Comparison of ENCODE assay signal across 8 cellular contexts in genomic region chr10:99328579-99329237, GRCh38. TPM values are rescaled to one million over a fixed set of nuclear protein-coding genes. Genes with fewer than 3 reads are reported as not detected.
DNase-seq lines count a peak whose midpoint lies in the region; ATAC-seq, FAIRE-seq and TF ChIP-seq lines count a peak whose summit lies in the region.

No MANE protein-coding gene starts in this region.

- no peak overlapping the region for H2BK20ac ChIP-seq in IMR-90 (ENCODE audit: low read depth, low read length)

- H3K4me1 Mint-ChIP-seq in CD4-positive, alpha-beta memory T cell = peaks cover 0 to 17% (median 8%) of the 10 kb centered on the region in 4 donors

- no peak overlapping the region for H3K14ac ChIP-seq in IMR-90 (replicated peaks; ENCODE audit: low read depth, low read length)

- peaks cover 26 to 36% of the 10 kb centered on the region in 2 donors for H3K27me3 Mint-ChIP-seq in CD4-positive, alpha-beta memory T cell

- H2BK120ac ChIP-seq in IMR-90 (ENCODE audit: low read depth, low read length) = no peak overlapping the region

- TF ChIP-seq RAD21 in IMR-90 (IDR thresholded peaks at IDR 0.05; ENCODE audit: low read length) = no peak

- H4K8ac ChIP-seq in IMR-90 (ENCODE audit: low read depth in 2 of 2, low read length in 2 of 2) = no peak overlapping the region

- H3K9me3 Mint-ChIP-seq in CD4-positive, alpha-beta memory T cell = peaks cover 0 to 5% (median 1%) of the 10 kb centered on the region in 8 donors

- TF ChIP-seq POLR2A in IMR-90 (IDR thresholded peaks at IDR 0.05; ENCODE audit: low read depth, low read length) (no peak), ovary (IDR thresholded peaks at IDR 0.05) (no peak), H54 (IDR thresholded peaks at IDR 0.05; ENCODE audit: low read depth, low read length) (no peak)

- no peaks in the 10 kb centered on the region for H3K79me1 ChIP-seq in IMR-90 (ENCODE audit: low read depth in 1 of 2, low read length in 2 of 2)

- CTCF ChIA-PET in CD4-positive, alpha-beta memory T cell (lab: Charles Lee; ENCODE audit: partially characterized antibody) = no interaction called here
- CTCF ChIA-PET in IMR-90 (lab: Yijun Ruan, JAX) = no interaction called here

- H3K23ac ChIP-seq in IMR-90 (ENCODE audit: low read depth, low read length) = no peak overlapping the region

- intact Hi-C loops in CD4-positive, alpha-beta memory T cell (cut with micrococcal nuclease) = no loop called here
- intact Hi-C loops in IMR-90 (cut with micrococcal nuclease) = no loop called here
- intact Hi-C loops in ovary (cut with DNase I) = no loop called here

- peak overlapping the region; percentile 18 for H2AK9ac ChIP-seq in IMR-90 (replicated peaks; ENCODE audit: low read depth, low read length, poor library complexity)

- no peak overlapping the region for H3K9ac ChIP-seq in IMR-90 (ENCODE audit: low read depth, low read length)

- H3K27ac ChIP-seq in CD4-positive, alpha-beta memory T cell (ENCODE audit: low read depth, low read length) = no peak overlapping the region
- H3K27ac ChIP-seq in IMR-90 (ENCODE audit: insufficient read depth, low read length) = no peak overlapping the region
- no peak overlapping the region for H3K27ac ChIP-seq in ovary

- in situ Hi-C loops in IMR-90 (cut with MboI; ENCODE audit: low sequenced_read_pairs) = no loop called here

- H2BK5ac ChIP-seq in IMR-90 (ENCODE audit: low read depth, low read length, poor library complexity, severe bottlenecking) = no peak overlapping the region

- no peak overlapping the region for H3K4me3 ChIP-seq in CD4-positive, alpha-beta memory T cell (ENCODE audit: low read length in 2 of 2)
- peak overlapping the region; percentile 23 for H3K4me3 ChIP-seq in IMR-90 (ENCODE audit: insufficient read depth, low read depth, low read length)
- H3K4me3 ChIP-seq in epithelial cell of esophagus (ENCODE audit: low read length) = peak overlapping the region; percentile 16
- H3K4me3 ChIP-seq in ovary = peak overlapping the region; percentile 46

- no TSS peak for BruUV-seq in IMR-90 (replicated peaks; lab: Mats Ljungman, UMichigan)

- H3K18ac ChIP-seq in IMR-90 (ENCODE audit: low read depth, low read length) = no peak overlapping the region

- peak overlapping the region; percentile 79 for H3K4me2 ChIP-seq in IMR-90 (ENCODE audit: low read depth, low read length)

- H4K5ac ChIP-seq in IMR-90 (ENCODE audit: low read depth, low read length) = no peak overlapping the region

- DNase-seq in CD4-positive, alpha-beta memory T cell = no peak
- DNase-seq in IMR-90 (peak; percentile 7), epithelial cell of esophagus (ENCODE audit: low read depth) (no peak), ovary (peak in 1 of 5 donors; percentile 35), NCI-H2029 treated with DMSO at 0.1 percent for 48 hours (lab: John Stamatoyannopoulos, UW) (no peak), H54 (ENCODE audit: insufficient read length, low spot score) (no peak), NCI-H1436 treated with DMSO at 0.1 percent for 48 hours (lab: John Stamatoyannopoulos, UW) (no peak)
- DNase-seq in activated effector memory CD4-positive, alpha-beta T cell treated with anti-CD3 and anti-CD28 coated beads, Interleukin-2, amount 50 U/mL, for 16 hours = no peak

- POLR2A ChIA-PET in CD4-positive, alpha-beta memory T cell (lab: Charles Lee; ENCODE audit: partially characterized antibody) = no interaction called here
- POLR2A ChIA-PET in IMR-90 (lab: Charles Lee; ENCODE audit: unreplicated experiment) = no interaction called here

- H3K4ac ChIP-seq in IMR-90 (ENCODE audit: low read depth, low read length) = no peak overlapping the region

- H3K9me1 ChIP-seq in IMR-90 (ENCODE audit: insufficient read depth, low read length) = no peaks in the 10 kb centered on the region

- dilution Hi-C loops in IMR-90 (cut with HindIII; ENCODE audit: low sequenced_read_pairs, unreplicated experiment) = no loop called here

- no peaks in the 10 kb centered on the region for H3K36me3 ChIP-seq in CD4-positive, alpha-beta memory T cell (ENCODE audit: insufficient read depth, low read length)
- H3K36me3 ChIP-seq in IMR-90 (ENCODE audit: control insufficient read depth, insufficient read depth, low read length) = no peaks in the 10 kb centered on the region
- no peaks in the 10 kb centered on the region for H3K36me3 ChIP-seq in ovary

- no peaks in the 10 kb centered on the region for H3K4me1 ChIP-seq in CD4-positive, alpha-beta memory T cell (ENCODE audit: insufficient read depth, low read length)
- H3K4me1 ChIP-seq in IMR-90 (ENCODE audit: control insufficient read depth, insufficient read depth, low read length) (peaks cover 2% of the 10 kb centered on the region; the same call in 1 of the 2 replicates), ovary (ENCODE audit: insufficient read depth) (peaks cover 11% of the 10 kb centered on the region)

- H3K9me3 ChIP-seq in CD4-positive, alpha-beta memory T cell (ENCODE audit: control insufficient read depth in 1 of 2, low read length in 2 of 2) = no peaks in the 10 kb centered on the region
- no peaks in the 10 kb centered on the region for H3K9me3 ChIP-seq in IMR-90 (ENCODE audit: control insufficient read depth, insufficient read depth, low read length)
- no peaks in the 10 kb centered on the region for H3K9me3 ChIP-seq in ovary

- H3K56ac ChIP-seq in IMR-90 (ENCODE audit: extremely low read depth, insufficient read depth, low read length) = no peak overlapping the region

- no peak overlapping the region for H3K27ac Mint-ChIP-seq in CD4-positive, alpha-beta memory T cell

- H3K36me3 Mint-ChIP-seq in CD4-positive, alpha-beta memory T cell = peaks cover 0 to 4% of the 10 kb centered on the region in 2 donors

- no peak overlapping the region; the same call in 2 of the 3 replicates for H2BK15ac ChIP-seq in IMR-90 (ENCODE audit: low read depth, low read length)

- H4K91ac ChIP-seq in IMR-90 (ENCODE audit: insufficient read depth, low read depth, low read length) = no peak overlapping the region

- H4K20me1 ChIP-seq in IMR-90 (ENCODE audit: insufficient read depth, low read length) = no peaks in the 10 kb centered on the region

- peaks cover 5% of the 10 kb centered on the region for H3K27me3 ChIP-seq in CD4-positive, alpha-beta memory T cell (ENCODE audit: insufficient read depth, low read length)
- H3K27me3 ChIP-seq in IMR-90 (ENCODE audit: control insufficient read depth, insufficient read depth, low read length) (peaks cover 20% of the 10 kb centered on the region), ovary (no peaks in the 10 kb centered on the region)

- no peak for ATAC-seq in IMR-90 (ENCODE audit: low read depth)

- TF ChIP-seq CTCF in IMR-90 (conservative IDR thresholded peaks at IDR 0.05; ENCODE audit: low read depth, low read length) (no peak), epithelial cell of esophagus (IDR thresholded peaks at IDR 0.05; ENCODE audit: insufficient read depth, low read depth, low read length, missing control alignments) (no peak), ovary (IDR thresholded peaks at IDR 0.05) (no peak)

- H3K4me3 Mint-ChIP-seq in CD4-positive, alpha-beta memory T cell = peak overlapping the region in 6 of 8 donors; percentile 39 to 73 (median 60)

- WGBS in IMR-90 (ENCODE audit: extremely low coverage in 2 of 2, insufficient read length in 1 of 2), 2 experiments = 13% methylated on average over 3 of the region's 16 CpGs; no CpG with 5 or more reads in 1 of the 2 experiments
- 28 to 33% (median 30%) methylated on average over 16 of the region's 16 CpGs for WGBS in ovary, 3 donors

- H2AK5ac ChIP-seq in IMR-90 (ENCODE audit: low read depth, low read length) = no peak overlapping the region

- H2AFZ ChIP-seq in IMR-90 (replicated peaks; ENCODE audit: low read length, poor library complexity) = peak overlapping the region; percentile 86

- no peak for FAIRE-seq in H54 (lab: Jason Lieb, UNC)

- TF ChIP-seq EP300 in ovary (IDR thresholded peaks at IDR 0.05) = no peak

TF ChIP-seq in IMR-90, 13 proteins besides CTCF, POLR2A, EP300 and RAD21 (continues in another document):
- TF ChIP-seq MAZ (IDR thresholded peaks at IDR 0.05; ENCODE audit: borderline replicate concordance, low read depth, low read length) = no peak
- TF ChIP-seq NFE2L2 (IDR thresholded peaks at IDR 0.05; ENCODE audit: low read depth, low read length) = no peak
- no peak for TF ChIP-seq FOS (IDR thresholded peaks at IDR 0.05; ENCODE audit: low read depth, low read length)
- TF ChIP-seq, protein P1, sequence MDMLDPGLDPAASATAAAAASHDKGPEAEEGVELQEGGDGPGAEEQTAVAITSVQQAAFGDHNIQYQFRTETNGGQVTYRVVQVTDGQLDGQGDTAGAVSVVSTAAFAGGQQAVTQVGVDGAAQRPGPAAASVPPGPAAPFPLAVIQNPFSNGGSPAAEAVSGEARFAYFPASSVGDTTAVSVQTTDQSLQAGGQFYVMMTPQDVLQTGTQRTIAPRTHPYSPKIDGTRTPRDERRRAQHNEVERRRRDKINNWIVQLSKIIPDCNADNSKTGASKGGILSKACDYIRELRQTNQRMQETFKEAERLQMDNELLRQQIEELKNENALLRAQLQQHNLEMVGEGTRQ (IDR thresholded peaks at IDR 0.05; ENCODE audit: low read depth, low read length) = no peak
- no peak for TF ChIP-seq SMC3 (IDR thresholded peaks at IDR 0.05; ENCODE audit: low read depth, low read length)
- TF ChIP-seq CHD1 (IDR thresholded peaks at IDR 0.05; ENCODE audit: low read depth, low read length) = no peak
- no peak for TF ChIP-seq RCOR1 (IDR thresholded peaks at IDR 0.05; ENCODE audit: insufficient replicate concordance, low read length)
- no peak for TF ChIP-seq CEBPB (IDR thresholded peaks at IDR 0.05; ENCODE audit: low read depth, low read length)
- no peak for TF ChIP-seq MAFK (IDR thresholded peaks at IDR 0.05; ENCODE audit: low read depth, low read length)
- TF ChIP-seq BHLHE40 (IDR thresholded peaks at IDR 0.05; ENCODE audit: low read depth, low read length) = no peak
- TF ChIP-seq, protein P2, sequence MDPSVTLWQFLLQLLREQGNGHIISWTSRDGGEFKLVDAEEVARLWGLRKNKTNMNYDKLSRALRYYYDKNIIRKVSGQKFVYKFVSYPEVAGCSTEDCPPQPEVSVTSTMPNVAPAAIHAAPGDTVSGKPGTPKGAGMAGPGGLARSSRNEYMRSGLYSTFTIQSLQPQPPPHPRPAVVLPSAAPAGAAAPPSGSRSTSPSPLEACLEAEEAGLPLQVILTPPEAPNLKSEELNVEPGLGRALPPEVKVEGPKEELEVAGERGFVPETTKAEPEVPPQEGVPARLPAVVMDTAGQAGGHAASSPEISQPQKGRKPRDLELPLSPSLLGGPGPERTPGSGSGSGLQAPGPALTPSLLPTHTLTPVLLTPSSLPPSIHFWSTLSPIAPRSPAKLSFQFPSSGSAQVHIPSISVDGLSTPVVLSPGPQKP (IDR thresholded peaks at IDR 0.05; ENCODE audit: borderline replicate concordance, low read depth, low read length) = no peak
- TF ChIP-seq RFX5 (IDR thresholded peaks at IDR 0.05; ENCODE audit: low read depth, low read length) = no peak

RNA-seq across cellular contexts. Expression of gene CNNM1, which starts 0.4 kb away (rescaled TPM):
- under 1 TPM; 0.47 to 0.75 TPM for total RNA-seq in CD4-positive, alpha-beta memory T cell
- under 1 TPM in 1 of 2 donors, not detected in 1; 0.03 TPM for polyA plus RNA-seq in CD4-positive, alpha-beta memory T cell
- 0.18 and 0.28 TPM in 2 replicates for total RNA-seq in IMR-90 (2012; rRNA removed)
- 0.32 and 0.39 TPM in 2 replicates for polyA plus RNA-seq in IMR-90 (2012; rRNA removed)
- polyA plus RNA-seq in IMR-90 (2012; cell fraction: cytosol; rRNA removed) = 0.09 and 0.22 TPM in 2 replicates
- 0.25 and 0.44 TPM in 2 replicates for polyA plus RNA-seq in IMR-90 (2012; cell fraction: nucleus; rRNA removed; ENCODE audit: low replicate concordance)
- 1 to 10 TPM; 1.0 to 3.9 (median 2.4) TPM for total RNA-seq in ovary
- polyA plus RNA-seq in ovary = 1 to 10 TPM; 1.2 to 3.2 TPM

Comparison
In these comparisons a context has a peak if more than half of its experiments do, and no peak if none do; other contexts are left out.
1. H3K4me3 ChIP-seq: peak in IMR-90 (single experiment), epithelial cell of esophagus (single experiment) and ovary (single experiment); none in CD4-positive, alpha-beta memory T cell (0 of 2).